Comparison of ENCODE assay signal across 1 cellular context in the genomic region with DNA sequence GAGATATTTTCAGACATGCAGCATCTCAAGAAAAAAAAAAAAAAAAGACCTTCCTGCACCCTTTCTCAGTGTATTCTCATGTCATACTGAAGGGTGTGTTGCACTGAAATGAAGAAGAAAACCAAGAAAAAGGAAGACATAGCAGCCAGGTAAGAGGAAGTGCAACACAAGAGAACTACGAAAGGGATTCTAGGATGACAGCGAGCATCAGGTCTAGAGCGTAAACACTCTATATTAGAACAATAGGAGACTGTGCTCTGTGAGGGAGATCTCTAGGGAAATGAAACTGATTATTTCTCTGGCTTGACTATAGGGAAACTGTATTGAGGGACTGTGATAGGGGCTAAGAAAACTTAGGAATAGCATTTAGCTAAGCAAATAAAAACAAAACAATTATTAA.
TF ChIP-seq lines count a peak whose summit lies in the region.

No MANE protein-coding gene starts in this region.

TF ChIP-seq in GM23338, 12 proteins besides CTCF, POLR2A, EP300 and RAD21 (continued from another document):
- TF ChIP-seq, protein P1, sequence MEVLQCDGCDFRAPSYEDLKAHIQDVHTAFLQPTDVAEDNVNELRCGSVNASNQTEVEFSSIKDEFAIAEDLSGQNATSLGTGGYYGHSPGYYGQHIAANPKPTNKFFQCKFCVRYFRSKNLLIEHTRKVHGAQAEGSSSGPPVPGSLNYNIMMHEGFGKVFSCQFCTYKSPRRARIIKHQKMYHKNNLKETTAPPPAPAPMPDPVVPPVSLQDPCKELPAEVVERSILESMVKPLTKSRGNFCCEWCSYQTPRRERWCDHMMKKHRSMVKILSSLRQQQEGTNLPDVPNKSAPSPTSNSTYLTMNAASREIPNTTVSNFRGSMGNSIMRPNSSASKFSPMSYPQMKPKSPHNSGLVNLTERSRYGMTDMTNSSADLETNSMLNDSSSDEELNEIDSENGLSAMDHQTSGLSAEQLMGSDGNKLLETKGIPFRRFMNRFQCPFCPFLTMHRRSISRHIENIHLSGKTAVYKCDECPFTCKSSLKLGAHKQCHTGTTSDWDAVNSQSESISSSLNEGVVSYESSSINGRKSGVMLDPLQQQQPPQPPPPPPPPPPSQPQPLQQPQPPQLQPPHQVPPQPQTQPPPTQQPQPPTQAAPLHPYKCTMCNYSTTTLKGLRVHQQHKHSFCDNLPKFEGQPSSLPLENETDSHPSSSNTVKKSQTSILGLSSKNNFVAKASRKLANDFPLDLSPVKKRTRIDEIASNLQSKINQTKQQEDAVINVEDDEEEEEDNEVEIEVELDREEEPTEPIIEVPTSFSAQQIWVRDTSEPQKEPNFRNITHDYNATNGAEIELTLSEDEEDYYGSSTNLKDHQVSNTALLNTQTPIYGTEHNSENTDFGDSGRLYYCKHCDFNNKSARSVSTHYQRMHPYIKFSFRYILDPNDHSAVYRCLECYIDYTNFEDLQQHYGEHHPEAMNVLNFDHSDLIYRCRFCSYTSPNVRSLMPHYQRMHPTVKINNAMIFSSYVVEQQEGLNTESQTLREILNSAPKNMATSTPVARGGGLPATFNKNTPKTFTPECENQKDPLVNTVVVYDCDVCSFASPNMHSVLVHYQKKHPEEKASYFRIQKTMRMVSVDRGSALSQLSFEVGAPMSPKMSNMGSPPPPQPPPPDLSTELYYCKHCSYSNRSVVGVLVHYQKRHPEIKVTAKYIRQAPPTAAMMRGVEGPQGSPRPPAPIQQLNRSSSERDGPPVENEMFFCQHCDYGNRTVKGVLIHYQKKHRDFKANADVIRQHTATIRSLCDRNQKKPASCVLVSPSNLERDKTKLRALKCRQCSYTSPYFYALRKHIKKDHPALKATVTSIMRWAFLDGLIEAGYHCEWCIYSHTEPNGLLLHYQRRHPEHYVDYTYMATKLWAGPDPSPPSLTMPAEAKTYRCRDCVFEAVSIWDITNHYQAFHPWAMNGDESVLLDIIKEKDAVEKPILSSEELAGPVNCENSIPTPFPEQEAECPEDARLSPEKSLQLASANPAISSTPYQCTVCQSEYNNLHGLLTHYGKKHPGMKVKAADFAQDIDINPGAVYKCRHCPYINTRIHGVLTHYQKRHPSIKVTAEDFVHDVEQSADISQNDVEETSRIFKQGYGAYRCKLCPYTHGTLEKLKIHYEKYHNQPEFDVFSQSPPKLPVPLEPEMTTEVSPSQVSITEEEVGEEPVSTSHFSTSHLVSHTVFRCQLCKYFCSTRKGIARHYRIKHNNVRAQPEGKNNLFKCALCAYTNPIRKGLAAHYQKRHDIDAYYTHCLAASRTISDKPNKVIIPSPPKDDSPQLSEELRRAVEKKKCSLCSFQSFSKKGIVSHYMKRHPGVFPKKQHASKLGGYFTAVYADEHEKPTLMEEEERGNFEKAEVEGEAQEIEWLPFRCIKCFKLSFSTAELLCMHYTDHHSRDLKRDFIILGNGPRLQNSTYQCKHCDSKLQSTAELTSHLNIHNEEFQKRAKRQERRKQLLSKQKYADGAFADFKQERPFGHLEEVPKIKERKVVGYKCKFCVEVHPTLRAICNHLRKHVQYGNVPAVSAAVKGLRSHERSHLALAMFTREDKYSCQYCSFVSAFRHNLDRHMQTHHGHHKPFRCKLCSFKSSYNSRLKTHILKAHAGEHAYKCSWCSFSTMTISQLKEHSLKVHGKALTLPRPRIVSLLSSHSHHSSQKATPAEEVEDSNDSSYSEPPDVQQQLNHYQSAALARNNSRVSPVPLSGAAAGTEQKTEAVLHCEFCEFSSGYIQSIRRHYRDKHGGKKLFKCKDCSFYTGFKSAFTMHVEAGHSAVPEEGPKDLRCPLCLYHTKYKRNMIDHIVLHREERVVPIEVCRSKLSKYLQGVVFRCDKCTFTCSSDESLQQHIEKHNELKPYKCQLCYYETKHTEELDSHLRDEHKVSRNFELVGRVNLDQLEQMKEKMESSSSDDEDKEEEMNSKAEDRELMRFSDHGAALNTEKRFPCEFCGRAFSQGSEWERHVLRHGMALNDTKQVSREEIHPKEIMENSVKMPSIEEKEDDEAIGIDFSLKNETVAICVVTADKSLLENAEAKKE (CRISPR knock-in tag; IDR thresholded peaks at IDR 0.05) = no peak
- TF ChIP-seq, protein P2, sequence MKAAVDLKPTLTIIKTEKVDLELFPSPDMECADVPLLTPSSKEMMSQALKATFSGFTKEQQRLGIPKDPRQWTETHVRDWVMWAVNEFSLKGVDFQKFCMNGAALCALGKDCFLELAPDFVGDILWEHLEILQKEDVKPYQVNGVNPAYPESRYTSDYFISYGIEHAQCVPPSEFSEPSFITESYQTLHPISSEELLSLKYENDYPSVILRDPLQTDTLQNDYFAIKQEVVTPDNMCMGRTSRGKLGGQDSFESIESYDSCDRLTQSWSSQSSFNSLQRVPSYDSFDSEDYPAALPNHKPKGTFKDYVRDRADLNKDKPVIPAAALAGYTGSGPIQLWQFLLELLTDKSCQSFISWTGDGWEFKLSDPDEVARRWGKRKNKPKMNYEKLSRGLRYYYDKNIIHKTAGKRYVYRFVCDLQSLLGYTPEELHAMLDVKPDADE (IDR thresholded peaks at IDR 0.05) = no peak
- no peak for TF ChIP-seq EZH2phosphoT487 (IDR thresholded peaks at IDR 0.05; ENCODE audit: unreplicated experiment)
TF ChIP-seq in GM23338: peak in this region for 0.
